In the genomic region with DNA sequence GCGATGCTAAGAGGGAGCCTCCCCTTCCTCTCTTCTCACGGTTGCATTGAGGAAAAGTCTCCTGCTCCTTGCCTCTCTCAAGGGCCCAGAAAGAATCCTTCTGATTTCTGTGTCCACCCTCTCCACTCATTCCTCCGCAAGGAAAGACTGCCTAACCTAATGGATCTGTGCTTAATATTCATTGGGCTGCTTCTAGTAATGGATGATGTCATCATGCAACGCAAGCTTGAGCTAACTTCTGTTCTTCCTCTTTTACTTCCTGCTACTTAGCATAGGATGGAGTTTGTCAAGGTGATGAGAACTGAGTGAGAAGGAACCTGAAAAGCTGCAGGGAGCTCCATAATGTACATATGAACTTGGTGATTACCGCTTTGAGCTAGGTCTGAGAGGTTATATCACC, we compare ENCODE assay signal across 36 cellular contexts. TPM values are rescaled to one million over a fixed set of nuclear protein-coding genes. Genes with fewer than 3 reads are reported as not detected.
"Had no signal": no experiment of that assay in that cellular context is flagged by ENCODE, and none has a peak within 500 bp of the region (broad histone marks: within the 10 kb centered on the region; RNA-seq: fewer than 3 reads in every experiment).

No MANE protein-coding gene starts in this region.

- ATAC-seq: activated CD4-positive, alpha-beta T cell treated with anti-CD3 and anti-CD28 coated beads for 36 hours; activated CD8-positive, alpha-beta T cell treated with anti-CD3 and anti-CD28 coated beads for 36 hours; activated T-cell treated with anti-CD3 and anti-CD28 coated beads, Interleukin-2, amount 50 U/mL, for 4 hours; activated T-helper 17 cell treated with anti-CD3 and anti-CD28 coated beads, Interleukin-2, amount 50 U/mL, for 72 hours; esophagus mucosa; foreskin keratinocyte; gastrocnemius medialis; heart left ventricle had no signal

- H3K36me3 Mint-ChIP-seq: activated naive CD8-positive, alpha-beta T cell had no signal

- DNase-seq: activated CD4-positive, alpha-beta T cell treated with anti-CD3 and anti-CD28 coated beads for 36 hours; activated CD4-positive, alpha-beta T cell treated with anti-CD3 and anti-CD28 coated beads, Interleukin-2, amount 10 ng/mL, durations not matched to agents 7 days and 5 days; activated CD4-positive, alpha-beta T cell treated with anti-CD3 and anti-CD28 coated beads, Interleukin-2, amount 50 U/mL, for 4 hours; activated CD4-positive, CD25-positive, alpha-beta regulatory T cell; activated CD4-positive, CD25-positive, alpha-beta regulatory T cell treated with anti-CD3 and anti-CD28 coated beads, Interleukin-2, amount 50 U/mL, for 72 hours; activated CD8-positive, alpha-beta memory T cell treated with anti-CD3 and anti-CD28 coated beads for 24 hours; activated CD8-positive, alpha-beta T cell treated with anti-CD3 and anti-CD28 coated beads for 36 hours; activated effector memory CD4-positive, alpha-beta T cell treated with Interleukin-2 at 50 U/mL for 16 hours; activated gamma-delta T cell treated with Interleukin-2 at 50 U/mL for 16 hours; activated naive CD4-positive, alpha-beta T cell treated with anti-CD3 and anti-CD28 coated beads, Interleukin-2, amount 50 U/mL, for 16 hours; activated naive CD4-positive, alpha-beta T cell treated with Interleukin-2 at 50 U/mL for 16 hours; activated T-cell treated with anti-CD3 and anti-CD28 coated beads, Interleukin-2, amount 50 U/mL, for 4 hours; amniotic stem cell; anterior cingulate cortex; brain microvascular endothelial cell; dorsolateral prefrontal cortex; effector memory CD4-positive, alpha-beta T cell; foreskin keratinocyte; gastrocnemius medialis; glutamatergic neuron; heart left ventricle; T-helper 2 cell had no signal

- H3K27me3 Mint-ChIP-seq: activated CD4-positive, alpha-beta T cell treated with anti-CD3 and anti-CD28 coated beads, Interleukin-2, amount 10 ng/mL, durations not matched to agents 7 days and 5 days; dendritic cell treated with granulocyte-macrophage colony-stimulating factor and Interleukin-4, amounts not matched to agents 40 ng/mL and 50 ng/mL, for 4 days had no signal

- H3K36me3 ChIP-seq: brain microvascular endothelial cell, gastrocnemius medialis, heart left ventricle had no signal

- H3K4me1 Mint-ChIP-seq: activated CD4-positive, alpha-beta T cell treated with anti-CD3 and anti-CD28 coated beads for 36 hours; activated CD4-positive, alpha-beta T cell treated with anti-CD3 and anti-CD28 coated beads, Interleukin-2, amount 10 ng/mL, durations not matched to agents 7 days and 5 days; activated T-helper 17 cell treated with anti-CD3 and anti-CD28 coated beads, Interleukin-2, amount 50 U/mL, for 72 hours; central memory CD8-positive, alpha-beta T cell; endodermal cell had no signal

- H3K27ac ChIP-seq: brain microvascular endothelial cell, coronary artery, dorsolateral prefrontal cortex, foreskin keratinocyte, gastrocnemius medialis, heart left ventricle had no signal

- H3K9me3 ChIP-seq: gastrocnemius medialis, heart left ventricle had no signal

- H3K27ac Mint-ChIP-seq: activated CD4-positive, alpha-beta T cell treated with anti-CD3 and anti-CD28 coated beads for 36 hours; activated CD4-positive, alpha-beta T cell treated with anti-CD3 and anti-CD28 coated beads, Interleukin-2, amount 10 ng/mL, durations not matched to agents 7 days and 5 days; activated CD8-positive, alpha-beta T cell treated with anti-CD3 and anti-CD28 coated beads for 36 hours; activated naive CD8-positive, alpha-beta T cell; activated T-helper 17 cell treated with anti-CD3 and anti-CD28 coated beads, Interleukin-2, amount 50 U/mL, for 72 hours; dendritic cell treated with granulocyte-macrophage colony-stimulating factor and Interleukin-4, amounts not matched to agents 40 ng/mL and 50 ng/mL, for 4 days; endodermal cell had no signal

- H3K27me3 ChIP-seq: brain microvascular endothelial cell, dorsolateral prefrontal cortex, foreskin keratinocyte, gastrocnemius medialis had no signal

- H3K4me1 ChIP-seq: foreskin keratinocyte, gastrocnemius medialis, heart left ventricle had no signal

- H3K9me3 Mint-ChIP-seq: activated CD4-positive, alpha-beta T cell treated with anti-CD3 and anti-CD28 coated beads, Interleukin-2, amount 10 ng/mL, durations not matched to agents 7 days and 5 days; activated CD8-positive, alpha-beta T cell treated with anti-CD3 and anti-CD28 coated beads for 36 hours; activated T-cell treated with anti-CD3 and anti-CD28 coated beads, Interleukin-2, amount 50 U/mL, for 4 hours; activated T-helper 17 cell treated with anti-CD3 and anti-CD28 coated beads, Interleukin-2, amount 50 U/mL, for 72 hours; central memory CD8-positive, alpha-beta T cell had no signal

- FAIRE-seq: astrocyte, bronchial epithelial cell had no signal

- H3K4me3 ChIP-seq: coronary artery, dorsolateral prefrontal cortex, gastrocnemius medialis, heart left ventricle had no signal

- H3K4me3 Mint-ChIP-seq: activated CD4-positive, alpha-beta T cell treated with anti-CD3 and anti-CD28 coated beads for 36 hours; activated CD4-positive, alpha-beta T cell treated with anti-CD3 and anti-CD28 coated beads, Interleukin-2, amount 10 ng/mL, durations not matched to agents 7 days and 5 days; activated CD8-positive, alpha-beta T cell treated with anti-CD3 and anti-CD28 coated beads for 36 hours; activated naive CD8-positive, alpha-beta T cell; activated T-cell treated with anti-CD3 and anti-CD28 coated beads, Interleukin-2, amount 50 U/mL, for 4 hours; activated T-helper 17 cell treated with anti-CD3 and anti-CD28 coated beads, Interleukin-2, amount 50 U/mL, for 72 hours; central memory CD8-positive, alpha-beta T cell; dendritic cell treated with granulocyte-macrophage colony-stimulating factor and Interleukin-4, amounts not matched to agents 40 ng/mL and 50 ng/mL, for 4 days; endodermal cell had no signal

RNA-seq across cellular contexts. Expression of a gene that starts 35.2 kb away (rescaled TPM):
- total RNA-seq: activated CD4-positive, alpha-beta T cell treated with anti-CD3 and anti-CD28 coated beads for 36 hours; activated CD4-positive, alpha-beta T cell treated with anti-CD3 and anti-CD28 coated beads, Interleukin-2, amount 10 ng/mL, durations not matched to agents 7 days and 5 days; activated CD8-positive, alpha-beta T cell treated with anti-CD3 and anti-CD28 coated beads for 36 hours; activated T-cell treated with anti-CD3 and anti-CD28 coated beads, Interleukin-2, amount 50 U/mL, for 4 hours; activated T-helper 17 cell treated with anti-CD3 and anti-CD28 coated beads, Interleukin-2, amount 50 U/mL, for 72 hours; astrocyte; bronchial epithelial cell; cardiac septum; cerebellum; dorsolateral prefrontal cortex; endodermal cell; epithelial cell of proximal tubule; esophagus mucosa; foreskin keratinocyte; gastrocnemius medialis; heart left ventricle; T-helper 1 cell treated with Interleukin-12 subunit alpha and Interleukin-12 subunit beta and Interleukin-4 antibody, amounts not matched to agents 30 ng/mL and 1 ng/mL, for 36 hours had no signal
- polyA plus RNA-seq: adipose tissue, foreskin keratinocyte, heart left ventricle had no signal
